Comparison of ENCODE assay signal across 9 cellular contexts in the genomic region with DNA sequence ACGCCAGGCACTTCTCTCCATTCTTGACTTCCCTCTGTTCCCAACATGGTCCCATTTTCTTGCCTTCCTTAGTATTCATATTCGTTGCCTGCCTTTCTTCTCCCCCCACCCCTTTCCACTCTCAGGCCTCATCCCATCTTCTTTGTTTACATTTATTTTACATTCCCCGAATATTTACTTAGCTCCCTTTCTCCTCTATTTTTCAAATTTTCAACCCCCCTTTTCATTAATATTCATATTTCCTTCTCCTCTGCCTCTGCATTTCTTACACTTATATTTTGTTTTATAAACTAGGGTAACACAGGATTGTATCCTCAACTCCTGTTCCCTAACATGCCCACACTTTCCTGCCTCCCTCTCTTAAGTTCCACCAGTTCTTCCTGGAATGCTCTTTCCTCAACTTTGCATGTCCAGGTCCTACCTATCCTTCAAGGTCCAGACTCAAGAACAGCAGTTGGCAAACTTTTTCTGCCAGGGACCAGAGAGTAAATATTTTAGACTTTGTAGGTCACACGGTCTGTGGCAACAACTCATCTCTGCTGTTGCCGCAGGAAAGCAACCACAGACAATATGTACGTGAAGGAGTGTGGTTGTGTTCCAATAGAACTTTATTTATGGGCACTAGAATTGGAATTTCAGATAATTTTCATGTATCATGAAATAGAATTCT. TPM values are rescaled to one million over a fixed set of nuclear protein-coding genes. Genes with fewer than 3 reads are reported as not detected.
DNase-seq lines count a peak whose midpoint lies in the region; ATAC-seq, FAIRE-seq and TF ChIP-seq lines count a peak whose summit lies in the region.
"Had no signal": no experiment of that assay in that cellular context is flagged by ENCODE, and none has a peak within 500 bp of the region (broad histone marks: within the 10 kb centered on the region; RNA-seq: fewer than 3 reads in every experiment).

No MANE protein-coding gene starts in this region.

- H3K9me3 ChIP-seq in A549 (no peaks in the 10 kb centered on the region), mononuclear cell (ENCODE audit: low read depth, low read length) (no peaks in the 10 kb centered on the region)

- POLR2A ChIA-PET in A549 (lab: Yijun Ruan, JAX), result interaction anchor here (0.7 to 1.5 kb wide), 2 partner anchors 9 to 55 kb away, joined by 3 read pairs; no protein-coding TSS in a partner anchor

- WGBS in A549 (ENCODE audit: missing lambda C conversion rate), result 45% methylated on average over 6 of the region's 6 CpGs

- H3K4me3 ChIP-seq in A549 (peak overlapping the region; percentile 94), mononuclear cell (ENCODE audit: low read length) (peak overlapping the region; percentile 54)

- CTCF ChIA-PET in A549 (lab: Yijun Ruan, JAX), result interaction anchor here (1.1 to 2.7 kb wide), 5 partner anchors 17 to 132 kb away, joined by 3 to 9 read pairs (median 3); no protein-coding TSS in a partner anchor

- H3K4me2 ChIP-seq in A549, result peak overlapping the region; percentile 94

- DNase-seq in A549 (ENCODE audit: low read depth in 1 of 2, low spot score in 1 of 2) (peak in 1 of 2 experiments; percentile 7), HFFc6 (no peak), MV-4-11 (lab: John Stamatoyannopoulos, UW) (no peak), NCI-H2171 treated with DMSO at 0.1 percent for 48 hours (lab: John Stamatoyannopoulos, UW) (no peak), hepatic stellate cell (ENCODE audit: low spot score) (no peak)

- peak overlapping the region; percentile 89 for H3K4me3 Mint-ChIP-seq in HFFc6
- peak overlapping the region; percentile 85 to 94 (median 90) for H3K4me3 Mint-ChIP-seq in brain

- no peak for TF ChIP-seq EP300 in A549 (IDR thresholded peaks at IDR 0.05)

- H3K4me1 Mint-ChIP-seq in HFFc6 (ENCODE audit: low read depth), result peaks cover 37% of the 10 kb centered on the region
- peaks cover 46% of the 10 kb centered on the region for H3K4me1 Mint-ChIP-seq in brain

- no peak for TF ChIP-seq POLR2A in A549 (IDR thresholded peaks at IDR 0.05; ENCODE audit: low read length)

- peak overlapping the region; percentile 98 for H3K27ac ChIP-seq in A549

- H3K27ac Mint-ChIP-seq in HFFc6 (peak overlapping the region; percentile 83), brain (peak overlapping the region; percentile 92 to 98 (median 97))

- ATAC-seq in A549 (no peak), GM21576 (IDR thresholded peaks at IDR 0.05; ENCODE audit: unreplicated experiment) (no peak)

- H3K27me3 Mint-ChIP-seq in HFFc6 (ENCODE audit: insufficient read depth) (no peaks in the 10 kb centered on the region; the same call in 1 of the 2 replicates), brain (peaks cover 2% of the 10 kb centered on the region)

- no peaks in the 10 kb centered on the region for H3K27me3 ChIP-seq in mononuclear cell (ENCODE audit: insufficient read depth, low read length)

- TF ChIP-seq RAD21 in A549 (conservative IDR thresholded peaks at IDR 0.05 in 1 of 2, IDR thresholded peaks at IDR 0.05 in 1 of 2), result no peak

- H3K36me3 Mint-ChIP-seq in HFFc6 (ENCODE audit: low read depth), result peaks cover 22% of the 10 kb centered on the region
- H3K36me3 Mint-ChIP-seq in brain, result peaks cover 40% of the 10 kb centered on the region

- peaks cover 15% of the 10 kb centered on the region for H3K4me1 ChIP-seq in A549
- H3K4me1 ChIP-seq in mononuclear cell (ENCODE audit: insufficient read depth, low read length), result peaks cover 45% of the 10 kb centered on the region

- no peak for FAIRE-seq in A549 (lab: Jason Lieb, UNC)

- H3K9me3 Mint-ChIP-seq in HFFc6 (no peaks in the 10 kb centered on the region), brain (no peaks in the 10 kb centered on the region)

- no peak for TF ChIP-seq CTCF in A549 (IDR thresholded peaks at IDR 0.05)
- TF ChIP-seq CTCF in HFFc6 (IDR thresholded peaks at IDR 0.05), result no peak
- no peak for TF ChIP-seq CTCF in brain (conservative IDR thresholded peaks at IDR 0.05)

TF ChIP-seq in A549, 52 proteins besides CTCF, POLR2A, EP300 and RAD21:
- TF ChIP-seq NR3C1 (IDR thresholded peaks at IDR 0.05), result no peak

RNA-seq across cellular contexts. Expression of gene A3GALT2, which starts 29.8 kb away (rescaled TPM):
- not detected in 2 replicates for polyA plus RNA-seq in A549 (2011; rRNA removed)
- not detected in 2 replicates for polyA plus RNA-seq in A549 (2012; cell fraction: cytosol; rRNA removed)
- 0.24 TPM in 1 of 2 replicates, not detected in the other for polyA plus RNA-seq in A549 (2012; cell fraction: nucleus; rRNA removed)
- polyA plus RNA-seq in A549 (2017; fragmentation: RNase III; extraction: RNeasy Plus Mini Kit Qiagen cat#74134 plus additional on column Dnase treatment), result not detected in 3 replicates
- not detected in 2 replicates for polyA minus RNA-seq in A549 (2011; rRNA and poly(A)+ RNA removed)
- total RNA-seq in HFFc6 (2021; fragmentation: NEBNext Ultra II Directional; extraction: Animal tissue kit (Norgen Biotek cat#: 25700)), result not detected
- polyA plus RNA-seq in brain (ENCODE audit: insufficient read depth, low read depth, low replicate concordance), result not detected
- not detected for total RNA-seq in mononuclear cell
- total RNA-seq: subcutaneous adipose tissue had no signal
